Comparison of ENCODE assay signal across 13 cellular contexts in the genomic region with DNA sequence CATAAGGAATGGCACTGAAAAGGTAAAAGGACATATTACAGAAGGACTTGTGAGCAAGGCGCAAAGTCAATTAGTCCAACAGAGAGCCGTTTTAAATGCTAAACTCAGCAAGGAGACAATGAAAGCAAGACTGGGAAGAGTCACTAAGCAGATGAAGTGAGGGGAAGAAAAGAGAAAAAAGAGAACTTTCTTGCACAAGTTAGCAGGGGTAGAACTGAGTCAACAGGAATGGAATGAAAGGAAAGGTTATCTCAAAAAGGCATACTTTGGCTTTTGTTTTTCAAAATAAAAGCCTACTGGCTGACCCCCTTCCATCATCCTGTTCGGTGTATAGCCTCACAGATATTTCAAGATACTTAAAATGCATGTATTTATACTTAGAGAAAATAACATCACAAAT.
DNase-seq lines count a peak whose midpoint lies in the region; FAIRE-seq and TF ChIP-seq lines count a peak whose summit lies in the region.
"Had no signal": no experiment of that assay in that cellular context is flagged by ENCODE, and none has a peak within 500 bp of the region (broad histone marks: within the 10 kb centered on the region; RNA-seq: fewer than 3 reads in every experiment).

No MANE protein-coding gene starts in this region.

- no peaks in the 10 kb centered on the region for H3K4me1 Mint-ChIP-seq in T-helper 2 cell treated with Interferon-gamma antibody and Interleukin-4, amounts not matched to agents 5 μg/mL and 100 μg/mL, for 36 hours (ENCODE audit: low read depth)
- no peaks in the 10 kb centered on the region for H3K4me1 Mint-ChIP-seq in activated T-helper 1 cell treated with anti-CD3 and anti-CD28 coated beads, Interleukin-12 subunit alpha, Interleukin-12 subunit beta, Interleukin-2, Interleukin-4 antibody, amounts not matched to agents 30 ng/mL and 10 ng/mL and 1 ng/mL, durations not matched to agents 14 hours and 24 hours and 36 hours (ENCODE audit: low read depth)
- H3K4me1 Mint-ChIP-seq: CD8-positive, alpha-beta memory T cell had no signal

- no peak overlapping the region for H3K27ac Mint-ChIP-seq in T-helper 2 cell treated with Interferon-gamma antibody and Interleukin-4, amounts not matched to agents 5 μg/mL and 100 μg/mL, for 36 hours
- no peak overlapping the region for H3K27ac Mint-ChIP-seq in activated T-helper 1 cell treated with anti-CD3 and anti-CD28 coated beads, Interleukin-12 subunit alpha, Interleukin-12 subunit beta, Interleukin-2, Interleukin-4 antibody, amounts not matched to agents 30 ng/mL and 10 ng/mL and 1 ng/mL, durations not matched to agents 14 hours and 24 hours and 36 hours
- H3K27ac Mint-ChIP-seq: activated naive CD8-positive, alpha-beta T cell; CD8-positive, alpha-beta memory T cell had no signal

- DNase-seq in GM23248 (peak; percentile 54), RPMI7951 (ENCODE audit: low read depth) (peak; percentile 67), endothelial cell of umbilical vein (ENCODE audit: low read depth, low spot score) (peak; percentile 24), non-pigmented ciliary epithelial cell (ENCODE audit: low read depth) (peak; percentile 48), GM12892 (ENCODE audit: insufficient read length) (no peak), NOMO-1 (lab: John Stamatoyannopoulos, UW; ENCODE audit: unreplicated experiment in 2 of 2) (no peak)
- no peak for DNase-seq in T-helper 2 cell treated with Interferon-gamma antibody and Interleukin-4, amounts not matched to agents 5 μg/mL and 100 μg/mL, for 36 hours (ENCODE audit: low spot score)
- DNase-seq in activated T-helper 1 cell treated with anti-CD3 and anti-CD28 coated beads, Interleukin-12 subunit alpha, Interleukin-12 subunit beta, Interleukin-2, Interleukin-4 antibody, amounts not matched to agents 30 ng/mL and 10 ng/mL and 1 ng/mL, durations not matched to agents 14 hours and 24 hours and 36 hours (ENCODE audit: low spot score): no peak
- DNase-seq: CD8-positive, alpha-beta memory T cell; H7; NCI-H510A treated with DMSO at 0.1 percent for 48 hours had no signal

- H3K4me2 ChIP-seq in GM23248 (ENCODE audit: unreplicated experiment): peak overlapping the region; percentile 59
- H3K4me2 ChIP-seq in endothelial cell of umbilical vein (ENCODE audit: insufficient read depth, low read length): no peak overlapping the region

- CTCF ChIA-PET in endothelial cell of umbilical vein (lab: Charles Lee): interaction anchor here (0.9 kb wide), 1 partner anchor 79 kb away, joined by 3 read pairs; no protein-coding TSS in a partner anchor

- no peaks in the 10 kb centered on the region for H3K9me1 ChIP-seq in endothelial cell of umbilical vein (replicated peaks; ENCODE audit: control insufficient read depth, extremely low read depth, insufficient read depth, low read length)

- H3K36me3 ChIP-seq in GM23248 (ENCODE audit: low read depth): no peaks in the 10 kb centered on the region
- peaks cover 0 to 3% of the 10 kb centered on the region in 2 experiments for H3K36me3 ChIP-seq in endothelial cell of umbilical vein (ENCODE audit: control insufficient read depth in 2 of 2, extremely low read depth in 1 of 2, insufficient read depth in 2 of 2, low read length in 2 of 2)

- H3K4me3 Mint-ChIP-seq in T-helper 2 cell treated with Interferon-gamma antibody and Interleukin-4, amounts not matched to agents 5 μg/mL and 100 μg/mL, for 36 hours: no peak overlapping the region
- H3K4me3 Mint-ChIP-seq in activated T-helper 1 cell treated with anti-CD3 and anti-CD28 coated beads, Interleukin-12 subunit alpha, Interleukin-12 subunit beta, Interleukin-2, Interleukin-4 antibody, amounts not matched to agents 30 ng/mL and 10 ng/mL and 1 ng/mL, durations not matched to agents 14 hours and 24 hours and 36 hours: no peak overlapping the region
- H3K4me3 Mint-ChIP-seq: activated naive CD8-positive, alpha-beta T cell; CD8-positive, alpha-beta memory T cell had no signal

- dilution Hi-C loops in endothelial cell of umbilical vein (cut with MboI; ENCODE audit: extremely low pct_ligation_motif_present, low sequenced_read_pairs): no loop called here

- no TSS peak for BruUV-seq in endothelial cell of umbilical vein (replicated peaks; lab: Mats Ljungman, UMichigan)

- H3K27ac ChIP-seq in GM23248: peak overlapping the region; percentile 85
- no peak overlapping the region for H3K27ac ChIP-seq in endothelial cell of umbilical vein (ENCODE audit: insufficient read depth, low read depth, low read length)

- H3K4me3 ChIP-seq in GM23248 (no peak overlapping the region), endothelial cell of umbilical vein (replicated peaks in 1 of 3; ENCODE audit: insufficient read depth in 1 of 3, low read depth in 1 of 3, low read length in 3 of 3) (no peak overlapping the region)

- TF ChIP-seq CTCF in endothelial cell of umbilical vein (IDR thresholded peaks at IDR 0.05; ENCODE audit: extremely low read depth in 1 of 2, insufficient read depth in 1 of 2, low read depth in 1 of 2, low read length in 2 of 2): no peak

- H3K9me3 Mint-ChIP-seq in T-helper 2 cell treated with Interferon-gamma antibody and Interleukin-4, amounts not matched to agents 5 μg/mL and 100 μg/mL, for 36 hours: no peaks in the 10 kb centered on the region
- H3K9me3 Mint-ChIP-seq in activated T-helper 1 cell treated with anti-CD3 and anti-CD28 coated beads, Interleukin-12 subunit alpha, Interleukin-12 subunit beta, Interleukin-2, Interleukin-4 antibody, amounts not matched to agents 30 ng/mL and 10 ng/mL and 1 ng/mL, durations not matched to agents 14 hours and 24 hours and 36 hours: no peaks in the 10 kb centered on the region
- H3K9me3 Mint-ChIP-seq: CD8-positive, alpha-beta memory T cell had no signal

- no peaks in the 10 kb centered on the region for H3K27me3 Mint-ChIP-seq in T-helper 2 cell treated with Interferon-gamma antibody and Interleukin-4, amounts not matched to agents 5 μg/mL and 100 μg/mL, for 36 hours (ENCODE audit: low read depth)
- H3K27me3 Mint-ChIP-seq in activated T-helper 1 cell treated with anti-CD3 and anti-CD28 coated beads, Interleukin-12 subunit alpha, Interleukin-12 subunit beta, Interleukin-2, Interleukin-4 antibody, amounts not matched to agents 30 ng/mL and 10 ng/mL and 1 ng/mL, durations not matched to agents 14 hours and 24 hours and 36 hours (ENCODE audit: insufficient read depth): no peaks in the 10 kb centered on the region
- H3K27me3 Mint-ChIP-seq: activated naive CD8-positive, alpha-beta T cell had no signal

- H3K36me3 Mint-ChIP-seq in T-helper 2 cell treated with Interferon-gamma antibody and Interleukin-4, amounts not matched to agents 5 μg/mL and 100 μg/mL, for 36 hours (ENCODE audit: low read depth): no peaks in the 10 kb centered on the region
- no peaks in the 10 kb centered on the region for H3K36me3 Mint-ChIP-seq in activated T-helper 1 cell treated with anti-CD3 and anti-CD28 coated beads, Interleukin-12 subunit alpha, Interleukin-12 subunit beta, Interleukin-2, Interleukin-4 antibody, amounts not matched to agents 30 ng/mL and 10 ng/mL and 1 ng/mL, durations not matched to agents 14 hours and 24 hours and 36 hours (ENCODE audit: low read depth)
- H3K36me3 Mint-ChIP-seq: activated naive CD8-positive, alpha-beta T cell; CD8-positive, alpha-beta memory T cell had no signal

- H3K27me3 ChIP-seq in GM23248 (replicated peaks; ENCODE audit: insufficient read depth): no peaks in the 10 kb centered on the region
- no peaks in the 10 kb centered on the region for H3K27me3 ChIP-seq in endothelial cell of umbilical vein (ENCODE audit: control insufficient read depth in 2 of 2, insufficient read depth in 2 of 2, low read length in 2 of 2)

- H2AFZ ChIP-seq in GM23248 (no peak overlapping the region), endothelial cell of umbilical vein (ENCODE audit: low read depth, low read length) (no peak overlapping the region)

- FAIRE-seq in endothelial cell of umbilical vein (lab: Jason Lieb, UNC): no peak
- no peak for FAIRE-seq in GM12892 (lab: Jason Lieb, UNC)
- FAIRE-seq: colon had no signal

- POLR2A ChIA-PET in endothelial cell of umbilical vein (lab: Charles Lee): interaction anchor here (0.7 kb wide), 1 partner anchor 79 kb away, joined by 6 read pairs; no protein-coding TSS in a partner anchor

- H3K9me2 ChIP-seq in GM23248 (ENCODE audit: insufficient read depth): no peaks in the 10 kb centered on the region

- no peaks in the 10 kb centered on the region for H4K20me1 ChIP-seq in GM23248 (ENCODE audit: insufficient read depth)
- H4K20me1 ChIP-seq in endothelial cell of umbilical vein (replicated peaks; ENCODE audit: control insufficient read depth, extremely low read depth, insufficient read depth, low read length): no peaks in the 10 kb centered on the region

- H3K79me2 ChIP-seq in GM23248 (ENCODE audit: insufficient read depth): no peaks in the 10 kb centered on the region
- H3K79me2 ChIP-seq in endothelial cell of umbilical vein (ENCODE audit: control insufficient read depth, insufficient read depth, low read length): no peaks in the 10 kb centered on the region

- intact Hi-C loops in endothelial cell of umbilical vein (cut with micrococcal nuclease): loop anchor here (2.0 kb wide), 1 partner anchor 33 kb away; no protein-coding TSS in a partner anchor
- intact Hi-C loops in activated T-helper 1 cell treated with anti-CD3 and anti-CD28 coated beads, Interleukin-12 subunit alpha, Interleukin-12 subunit beta, Interleukin-2, Interleukin-4 antibody, amounts not matched to agents 30 ng/mL and 10 ng/mL and 1 ng/mL, durations not matched to agents 14 hours and 24 hours and 36 hours (cut with micrococcal nuclease): no loop called here

- H3K9ac ChIP-seq in GM23248 (no peak overlapping the region), endothelial cell of umbilical vein (replicated peaks; ENCODE audit: extremely low read depth, insufficient read depth, low read length) (no peak overlapping the region)

- H3F3A ChIP-seq in GM23248 (ENCODE audit: insufficient read depth): peaks cover 51% of the 10 kb centered on the region

- no peaks in the 10 kb centered on the region for H3K9me3 ChIP-seq in GM23248 (ENCODE audit: low read depth)
- H3K9me3 ChIP-seq in endothelial cell of umbilical vein (replicated peaks; ENCODE audit: control insufficient read depth, insufficient read depth, low read length): no peaks in the 10 kb centered on the region

- in situ Hi-C loops in GM23248 (cut with MboI): no loop called here

- peaks cover 46% of the 10 kb centered on the region for H3K4me1 ChIP-seq in GM23248 (ENCODE audit: insufficient read depth)
- peaks cover 19% of the 10 kb centered on the region for H3K4me1 ChIP-seq in endothelial cell of umbilical vein (ENCODE audit: control insufficient read depth, extremely low read depth, insufficient read depth, low read length)

- WGBS in GM23248 (ENCODE audit: low coverage in 1 of 2, low lambda C conversion rate in 2 of 2, missing lambda C conversion rate in 2 of 2), 2 experiments: 62 to 64% methylated on average over 3 of the region's 3 CpGs

- TF ChIP-seq POLR2A in endothelial cell of umbilical vein (IDR thresholded peaks at IDR 0.05; ENCODE audit: low read depth, low read length): no peak
- no peak for TF ChIP-seq POLR2A in GM12892 (IDR thresholded peaks at IDR 0.05; ENCODE audit: low read depth, low read length)

TF ChIP-seq in endothelial cell of umbilical vein, 7 proteins besides CTCF, POLR2A, EP300 and RAD21 (continues in another document):
- TF ChIP-seq JUN (IDR thresholded peaks at IDR 0.05; ENCODE audit: borderline replicate concordance, insufficient read depth, insufficient read length, low read depth) (no peak), FOS (IDR thresholded peaks at IDR 0.05; ENCODE audit: borderline replicate concordance, insufficient read depth, low read length) (no peak)

Comparison
In these comparisons a context has a peak if more than half of its experiments do, and no peak if none do; other contexts are left out.
1. DNase-seq: peak in GM23248 (single experiment), RPMI7951 (single experiment), endothelial cell of umbilical vein (single experiment) and non-pigmented ciliary epithelial cell (single experiment); none in T-helper 2 cell treated with Interferon-gamma antibody and Interleukin-4, amounts not matched to agents 5 μg/mL and 100 μg/mL, for 36 hours (single experiment), activated T-helper 1 cell treated with anti-CD3 and anti-CD28 coated beads, Interleukin-12 subunit alpha, Interleukin-12 subunit beta, Interleukin-2, Interleukin-4 antibody, amounts not matched to agents 30 ng/mL and 10 ng/mL and 1 ng/mL, durations not matched to agents 14 hours and 24 hours and 36 hours (single experiment), GM12892 (single experiment) and NOMO-1 (0 of 2).